8 cellular contexts compared by ENCODE assay signal in the genomic region with DNA sequence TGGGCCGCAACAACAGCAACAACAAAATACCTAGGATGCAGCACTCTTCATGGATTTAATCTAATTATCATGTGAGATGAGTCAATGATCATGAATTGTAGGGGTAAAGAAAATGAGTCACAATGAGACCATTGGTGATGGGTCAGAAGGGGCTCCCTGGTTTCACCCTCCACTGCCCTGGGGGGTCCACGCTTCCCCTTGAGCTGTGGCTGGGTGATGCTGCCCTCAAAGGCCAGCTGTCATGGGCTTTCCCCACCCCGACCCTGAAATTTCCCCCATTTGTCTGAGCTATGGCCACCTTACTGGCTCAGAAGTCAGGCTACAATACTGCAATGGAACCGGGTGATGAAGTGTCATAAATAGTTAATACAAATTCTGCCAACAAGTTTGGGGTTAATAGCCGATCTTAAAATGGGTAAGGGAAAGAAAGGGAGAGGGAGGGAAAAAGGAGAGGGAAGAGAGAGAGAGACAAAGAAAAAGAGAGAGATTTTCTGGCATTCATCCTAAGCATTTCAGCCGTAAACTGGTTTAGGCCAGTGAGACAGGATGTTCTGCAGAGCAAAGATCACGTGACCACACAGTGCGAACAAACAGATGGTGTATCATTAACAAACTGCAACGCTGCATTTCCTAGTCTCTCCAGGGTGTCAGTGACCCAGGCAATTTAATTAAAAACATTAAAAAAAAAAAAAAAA.
DNase-seq lines count a peak whose midpoint lies in the region; ATAC-seq and TF ChIP-seq lines count a peak whose summit lies in the region.

No MANE protein-coding gene starts in this region.

- H3K27ac Mint-ChIP-seq in glutamatergic neuron (ENCODE audit: unreplicated experiment) = peak overlapping the region; percentile 99

- peak; percentile 47 for ATAC-seq in HG03064 (IDR thresholded peaks at IDR 0.05; ENCODE audit: low read depth, unreplicated experiment)

- peaks cover 10% of the 10 kb centered on the region for H3K4me1 Mint-ChIP-seq in glutamatergic neuron (ENCODE audit: low read depth, unreplicated experiment)

- no peak for TF ChIP-seq CTCF in glutamatergic neuron (IDR thresholded peaks at IDR 0.05; ENCODE audit: partially characterized antibody, unreplicated experiment)

- TF ChIP-seq POLR2A in erythroblast (IDR thresholded peaks at IDR 0.05; ENCODE audit: low read length) = no peak

- H3K27me3 Mint-ChIP-seq in glutamatergic neuron (ENCODE audit: unreplicated experiment) = peaks cover 7% of the 10 kb centered on the region

- DNase-seq in DMS79 treated with DMSO at 0.1 percent for 48 hours (lab: John Stamatoyannopoulos, UW) (peak; percentile 72), DMS79 (lab: John Stamatoyannopoulos, UW) (no peak), NCI-H69 (lab: John Stamatoyannopoulos, UW) (peak; percentile 91), glutamatergic neuron (no peak), pulmonary artery endothelial cell (ENCODE audit: low read depth, low spot score) (peak; percentile 57), erythroblast (lab: John Stamatoyannopoulos, UW) (no peak)
- peak; percentile 25 for DNase-seq in activated naive CD4-positive, alpha-beta T cell treated with anti-CD3 and anti-CD28 coated beads, Interleukin-2, amount 50 U/mL, for 16 hours

- H3K9me3 Mint-ChIP-seq in glutamatergic neuron (ENCODE audit: unreplicated experiment) = peaks cover 4% of the 10 kb centered on the region

- H3K4me3 Mint-ChIP-seq in glutamatergic neuron (ENCODE audit: unreplicated experiment) = peak overlapping the region; percentile 60

- peaks cover 7% of the 10 kb centered on the region for H3K36me3 Mint-ChIP-seq in glutamatergic neuron (ENCODE audit: unreplicated experiment)

Comparison
In these comparisons a context has a peak if more than half of its experiments do, and no peak if none do; other contexts are left out.
1. DNase-seq: peak in DMS79 treated with DMSO at 0.1 percent for 48 hours (single experiment), NCI-H69 (single experiment), activated naive CD4-positive, alpha-beta T cell treated with anti-CD3 and anti-CD28 coated beads, Interleukin-2, amount 50 U/mL, for 16 hours (single experiment) and pulmonary artery endothelial cell (single experiment); none in DMS79 (single experiment), glutamatergic neuron (single experiment) and erythroblast (0 of 2).